In the genomic region with DNA sequence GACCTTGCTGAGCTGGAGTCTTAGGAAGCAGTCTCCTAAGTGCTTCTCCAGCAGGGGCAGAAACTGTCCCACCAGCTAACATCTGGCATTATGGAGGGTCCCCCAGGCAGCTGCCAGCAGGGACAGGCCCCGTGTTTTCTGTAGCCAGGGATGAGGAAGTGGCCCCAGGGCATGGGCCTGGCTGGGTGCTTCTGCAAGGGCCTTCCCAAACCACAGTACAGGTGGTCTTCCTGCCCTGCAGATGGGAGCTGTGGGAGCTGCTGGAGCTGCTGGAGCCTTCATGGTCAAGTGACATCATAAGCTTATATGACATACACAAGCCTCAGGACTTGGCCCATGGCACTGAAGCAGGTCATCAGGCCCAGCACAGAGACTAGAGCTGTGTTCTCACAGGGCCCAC, we compare ENCODE assay signal across 26 cellular contexts. TPM values are rescaled to one million over a fixed set of nuclear protein-coding genes. Genes with fewer than 3 reads are reported as not detected.
"Had no signal": no experiment of that assay in that cellular context is flagged by ENCODE, and none has a peak within 500 bp of the region (broad histone marks: within the 10 kb centered on the region; RNA-seq: fewer than 3 reads in every experiment).

No MANE protein-coding gene starts in this region.

- ATAC-seq: activated CD4-positive, alpha-beta T cell treated with anti-CD3 and anti-CD28 coated beads for 36 hours; gastroesophageal sphincter; left ventricle myocardium superior; naive thymus-derived CD8-positive, alpha-beta T cell; psoas muscle had no signal

- H3K4me3 Mint-ChIP-seq: activated CD4-positive, alpha-beta T cell treated with anti-CD3 and anti-CD28 coated beads for 36 hours; activated naive CD8-positive, alpha-beta T cell treated with anti-CD3 and anti-CD28 coated beads, Interleukin-2, amount 10 ng/mL, durations not matched to agents 7 days and 5 days; activated T-cell treated with anti-CD3 and anti-CD28 coated beads, Interleukin-2, amount 50 U/mL, for 24 hours; mesothelial cell of epicardium; naive thymus-derived CD8-positive, alpha-beta T cell; stimulated activated naive CD8-positive, alpha-beta T cell treated with anti-CD3 and anti-CD28 coated beads, Interleukin-15, Interleukin-2, amounts not matched to agents 100 ng/mL and 50 ng/mL, for 24 hours had no signal

- H3K27me3 Mint-ChIP-seq: activated CD4-positive, alpha-beta T cell treated with anti-CD3 and anti-CD28 coated beads for 36 hours; activated naive CD8-positive, alpha-beta T cell treated with anti-CD3 and anti-CD28 coated beads, Interleukin-2, amount 10 ng/mL, durations not matched to agents 7 days and 5 days; activated T-cell treated with anti-CD3 and anti-CD28 coated beads, Interleukin-2, amount 50 U/mL, for 24 hours; naive thymus-derived CD8-positive, alpha-beta T cell; stimulated activated naive CD8-positive, alpha-beta T cell treated with anti-CD3 and anti-CD28 coated beads, Interleukin-15, Interleukin-2, amounts not matched to agents 100 ng/mL and 50 ng/mL, for 24 hours had no signal

- H3K36me3 ChIP-seq: ovary had no signal

- H3K9me3 Mint-ChIP-seq: activated naive CD8-positive, alpha-beta T cell treated with anti-CD3 and anti-CD28 coated beads, Interleukin-2, amount 10 ng/mL, durations not matched to agents 7 days and 5 days; activated T-cell treated with anti-CD3 and anti-CD28 coated beads, Interleukin-2, amount 50 U/mL, for 24 hours; mesothelial cell of epicardium; naive thymus-derived CD8-positive, alpha-beta T cell; stimulated activated naive CD8-positive, alpha-beta T cell treated with anti-CD3 and anti-CD28 coated beads, Interleukin-15, Interleukin-2, amounts not matched to agents 100 ng/mL and 50 ng/mL, for 24 hours had no signal

- DNase-seq: activated CD4-positive, alpha-beta T cell treated with anti-CD3 and anti-CD28 coated beads for 36 hours; activated CD4-positive, alpha-beta T cell treated with anti-CD3 and anti-CD28 coated beads, Interleukin-2, amount 50 U/mL, for 4 hours; activated CD8-positive, alpha-beta memory T cell treated with anti-CD3 and anti-CD28 coated beads for 24 hours; activated CD8-positive, alpha-beta memory T cell treated with anti-CD3 and anti-CD28 coated beads, Interleukin-2, amount 50 U/mL, for 4 hours; activated naive CD4-positive, alpha-beta T cell treated with Interleukin-2 at 50 U/mL for 16 hours; activated naive CD8-positive, alpha-beta T cell treated with anti-CD3 and anti-CD28 coated beads, Interleukin-2, amount 10 ng/mL, durations not matched to agents 7 days and 5 days; activated T-cell treated with anti-CD3 and anti-CD28 coated beads, Interleukin-2, amount 50 U/mL, for 24 hours; amniotic stem cell; head of caudate nucleus; hypothalamus; left ventricle myocardium superior; mammary epithelial cell; naive thymus-derived CD8-positive, alpha-beta T cell; ovary; psoas muscle; stimulated activated CD4-positive, alpha-beta T cell treated with anti-CD3 and anti-CD28 coated beads, Interleukin-4, amount 100 ng/mL, for 24 hours; substantia nigra; WERI-Rb-1 had no signal

- H3K27ac ChIP-seq: coronary artery, epithelial cell of prostate, gastroesophageal sphincter, neutrophil, ovary, psoas muscle, right atrium auricular region, thyroid gland, WERI-Rb-1 had no signal

- H3K27me3 ChIP-seq: gastroesophageal sphincter, neutrophil, ovary, right atrium auricular region, thyroid gland had no signal

- H3K9me3 ChIP-seq: gastroesophageal sphincter, neutrophil, ovary, psoas muscle, right atrium auricular region, thyroid gland had no signal

- H3K27ac Mint-ChIP-seq: activated CD4-positive, alpha-beta T cell treated with anti-CD3 and anti-CD28 coated beads for 36 hours; activated naive CD8-positive, alpha-beta T cell treated with anti-CD3 and anti-CD28 coated beads, Interleukin-2, amount 10 ng/mL, durations not matched to agents 7 days and 5 days; mesothelial cell of epicardium; stimulated activated naive CD8-positive, alpha-beta T cell treated with anti-CD3 and anti-CD28 coated beads, Interleukin-15, Interleukin-2, amounts not matched to agents 100 ng/mL and 50 ng/mL, for 24 hours had no signal

- H3K4me3 ChIP-seq: coronary artery, gastroesophageal sphincter, ovary, psoas muscle, right atrium auricular region, thyroid gland had no signal

- H3K4me1 ChIP-seq: psoas muscle, right atrium auricular region had no signal

RNA-seq across cellular contexts. Expression of gene MSANTD1, which starts 5.0 kb away (rescaled TPM):
- total RNA-seq: right atrium auricular region had no signal
